20 cellular contexts compared by ENCODE assay signal in the genomic region with DNA sequence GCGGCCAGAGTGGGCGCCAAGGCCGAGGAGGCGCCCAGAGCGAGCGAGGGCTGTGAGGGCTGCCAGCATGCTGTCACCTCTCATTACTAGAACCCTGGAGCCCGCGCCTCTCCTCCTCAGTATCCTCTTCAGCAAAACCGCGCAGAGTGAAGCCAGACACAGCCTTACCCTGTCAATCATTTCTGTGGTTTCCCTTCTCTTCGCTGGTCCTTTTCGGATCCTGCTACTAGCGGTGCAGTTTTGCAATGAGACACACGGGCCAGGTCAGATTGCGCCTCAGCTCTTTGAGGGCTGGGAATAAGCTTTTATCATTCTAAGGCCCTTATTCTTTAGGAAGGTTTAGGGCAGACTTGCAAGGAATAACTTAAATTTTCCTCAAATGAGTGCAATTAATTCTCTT. TPM values are rescaled to one million over a fixed set of nuclear protein-coding genes. Genes with fewer than 3 reads are reported as not detected.
DNase-seq lines count a peak whose midpoint lies in the region; ATAC-seq and TF ChIP-seq lines count a peak whose summit lies in the region.
"Had no signal": no experiment of that assay in that cellular context is flagged by ENCODE, and none has a peak within 500 bp of the region (broad histone marks: within the 10 kb centered on the region; RNA-seq: fewer than 3 reads in every experiment).

No MANE protein-coding gene starts in this region.

- H3K27me3 ChIP-seq in MM.1S (replicated peaks; ENCODE audit: insufficient read depth, low read length): no peaks in the 10 kb centered on the region
- H3K27me3 ChIP-seq: SJSA1 had no signal

- H3K36me3 Mint-ChIP-seq in activated naive CD8-positive, alpha-beta T cell treated with anti-CD3 and anti-CD28 coated beads, Interleukin-2, amount 10 ng/mL, durations not matched to agents 7 days and 5 days: no peaks in the 10 kb centered on the region
- H3K36me3 Mint-ChIP-seq in activated naive CD8-positive, alpha-beta T cell treated with anti-CD3 and anti-CD28 coated beads for 36 hours: no peaks in the 10 kb centered on the region
- H3K36me3 Mint-ChIP-seq in stimulated activated effector memory CD8-positive, alpha-beta T cell treated with anti-CD3 and anti-CD28 coated beads, Interleukin-12 subunit alpha, Interleukin-12 subunit beta, amount 100 ng/mL, for 72 hours: no peaks in the 10 kb centered on the region
- H3K36me3 Mint-ChIP-seq: CD14-positive monocyte, T-cell had no signal

- TF ChIP-seq CTCF in MM.1S (IDR thresholded peaks at IDR 0.05; ENCODE audit: low read length) (0 out of 2 replicates have a peak, but pooled peaks have one; percentile 9), mucosa of descending colon (IDR thresholded peaks at IDR 0.05) (no peak)

- H3K4me3 ChIP-seq in MM.1S (ENCODE audit: low read length) (no peak overlapping the region), mucosa of descending colon (no peak overlapping the region)
- H3K4me3 ChIP-seq: A549, PC-9, SJSA1 had no signal

- intact Hi-C loops in mucosa of descending colon (cut with DNase I, micrococcal nuclease): no loop called here

- H3K9me2 ChIP-seq in MM.1S (replicated peaks; ENCODE audit: insufficient read depth, low read length): no peaks in the 10 kb centered on the region

- H3K79me2 ChIP-seq in MM.1S (ENCODE audit: low read length): no peaks in the 10 kb centered on the region

- peak overlapping the region; percentile 3; the same call in 1 of the 2 replicates for H3K4me2 ChIP-seq in MM.1S (ENCODE audit: low read depth, low read length)
- H3K4me2 ChIP-seq: A549, PC-9 had no signal

- H3K9me3 Mint-ChIP-seq in activated naive CD8-positive, alpha-beta T cell treated with anti-CD3 and anti-CD28 coated beads, Interleukin-2, amount 10 ng/mL, durations not matched to agents 7 days and 5 days: no peaks in the 10 kb centered on the region
- no peaks in the 10 kb centered on the region for H3K9me3 Mint-ChIP-seq in activated naive CD8-positive, alpha-beta T cell treated with anti-CD3 and anti-CD28 coated beads for 36 hours
- H3K9me3 Mint-ChIP-seq in stimulated activated effector memory CD8-positive, alpha-beta T cell treated with anti-CD3 and anti-CD28 coated beads, Interleukin-12 subunit alpha, Interleukin-12 subunit beta, amount 100 ng/mL, for 72 hours: no peaks in the 10 kb centered on the region
- H3K9me3 Mint-ChIP-seq: T-cell had no signal

- H3K4me1 ChIP-seq in MM.1S (ENCODE audit: low read length) (peaks cover 9% of the 10 kb centered on the region; the same call in 1 of the 2 replicates), mucosa of descending colon (ENCODE audit: low read depth) (no peaks in the 10 kb centered on the region)
- H3K4me1 ChIP-seq: A549, SJSA1 had no signal

- H3K27ac Mint-ChIP-seq in activated naive CD8-positive, alpha-beta T cell treated with anti-CD3 and anti-CD28 coated beads, Interleukin-2, amount 10 ng/mL, durations not matched to agents 7 days and 5 days: no peak overlapping the region
- no peak overlapping the region for H3K27ac Mint-ChIP-seq in activated naive CD8-positive, alpha-beta T cell treated with anti-CD3 and anti-CD28 coated beads for 36 hours
- no peak overlapping the region for H3K27ac Mint-ChIP-seq in stimulated activated effector memory CD8-positive, alpha-beta T cell treated with anti-CD3 and anti-CD28 coated beads, Interleukin-12 subunit alpha, Interleukin-12 subunit beta, amount 100 ng/mL, for 72 hours
- H3K27ac Mint-ChIP-seq: CD14-positive monocyte, T-cell had no signal

- H3K9me3 ChIP-seq in MM.1S (replicated peaks; ENCODE audit: insufficient read depth, low read length): no peaks in the 10 kb centered on the region
- H3K9me3 ChIP-seq in mucosa of descending colon: no peaks in the 10 kb centered on the region
- H3K9me3 ChIP-seq: A549, SJSA1 had no signal

- peak; percentile 61 for ATAC-seq in activated naive CD8-positive, alpha-beta T cell treated with anti-CD3 and anti-CD28 coated beads, Interleukin-2, amount 10 ng/mL, durations not matched to agents 7 days and 5 days (ENCODE audit: low read depth)
- ATAC-seq in stimulated activated effector memory CD8-positive, alpha-beta T cell treated with anti-CD3 and anti-CD28 coated beads, Interleukin-12 subunit alpha, Interleukin-12 subunit beta, amount 100 ng/mL, for 72 hours: peak; percentile 48
- no peak for ATAC-seq in mucosa of descending colon
- no peak for ATAC-seq in HG02885 (IDR thresholded peaks at IDR 0.05; ENCODE audit: poor library complexity, unreplicated experiment)
- ATAC-seq: A549, T-cell had no signal

- H3K4me1 Mint-ChIP-seq in activated naive CD8-positive, alpha-beta T cell treated with anti-CD3 and anti-CD28 coated beads, Interleukin-2, amount 10 ng/mL, durations not matched to agents 7 days and 5 days: no peaks in the 10 kb centered on the region
- H3K4me1 Mint-ChIP-seq in activated naive CD8-positive, alpha-beta T cell treated with anti-CD3 and anti-CD28 coated beads for 36 hours: no peaks in the 10 kb centered on the region
- H3K4me1 Mint-ChIP-seq in stimulated activated effector memory CD8-positive, alpha-beta T cell treated with anti-CD3 and anti-CD28 coated beads, Interleukin-12 subunit alpha, Interleukin-12 subunit beta, amount 100 ng/mL, for 72 hours: no peaks in the 10 kb centered on the region
- H3K4me1 Mint-ChIP-seq: CD14-positive monocyte, T-cell had no signal

- no peak overlapping the region for H3K4me3 Mint-ChIP-seq in activated naive CD8-positive, alpha-beta T cell treated with anti-CD3 and anti-CD28 coated beads, Interleukin-2, amount 10 ng/mL, durations not matched to agents 7 days and 5 days
- H3K4me3 Mint-ChIP-seq in activated naive CD8-positive, alpha-beta T cell treated with anti-CD3 and anti-CD28 coated beads for 36 hours: no peak overlapping the region
- no peak overlapping the region for H3K4me3 Mint-ChIP-seq in stimulated activated effector memory CD8-positive, alpha-beta T cell treated with anti-CD3 and anti-CD28 coated beads, Interleukin-12 subunit alpha, Interleukin-12 subunit beta, amount 100 ng/mL, for 72 hours
- H3K4me3 Mint-ChIP-seq: CD14-positive monocyte, T-cell had no signal

- no peak overlapping the region for H3K27ac ChIP-seq in MM.1S (ENCODE audit: low read length)
- H3K27ac ChIP-seq: A549, PC-9, SJSA1 had no signal

- no peaks in the 10 kb centered on the region for H3F3A ChIP-seq in MM.1S (ENCODE audit: insufficient read depth, low read length)

- H3K27me3 Mint-ChIP-seq in activated naive CD8-positive, alpha-beta T cell treated with anti-CD3 and anti-CD28 coated beads, Interleukin-2, amount 10 ng/mL, durations not matched to agents 7 days and 5 days: peaks cover 10% of the 10 kb centered on the region
- H3K27me3 Mint-ChIP-seq in activated naive CD8-positive, alpha-beta T cell treated with anti-CD3 and anti-CD28 coated beads for 36 hours: peaks cover 20% of the 10 kb centered on the region

- H3K36me3 ChIP-seq in MM.1S (replicated peaks; ENCODE audit: insufficient read depth, low read length) (no peaks in the 10 kb centered on the region), mucosa of descending colon (ENCODE audit: low read depth) (no peaks in the 10 kb centered on the region)
- H3K36me3 ChIP-seq: SJSA1 had no signal

- H4K20me1 ChIP-seq in MM.1S (ENCODE audit: insufficient read depth, low read length): no peaks in the 10 kb centered on the region

- H2AFZ ChIP-seq in MM.1S (ENCODE audit: low read length): no peak overlapping the region
- H2AFZ ChIP-seq: PC-9 had no signal

- POLR2A ChIA-PET in activated naive CD8-positive, alpha-beta T cell treated with anti-CD3 and anti-CD28 coated beads, Interleukin-2, amount 10 ng/mL, durations not matched to agents 7 days and 5 days (lab: Charles Lee): no interaction called here

- no peak overlapping the region for H3K9ac ChIP-seq in MM.1S (ENCODE audit: low read length)

- DNase-seq in activated naive CD8-positive, alpha-beta T cell treated with anti-CD3 and anti-CD28 coated beads, Interleukin-2, amount 10 ng/mL, durations not matched to agents 7 days and 5 days: no peak
- no peak for DNase-seq in activated naive CD8-positive, alpha-beta T cell treated with anti-CD3 and anti-CD28 coated beads for 36 hours
- DNase-seq in MM.1S: peak; percentile 86
- DNase-seq in RPMI8226: peak; percentile 59
- no peak for DNase-seq in stimulated activated effector memory CD8-positive, alpha-beta T cell treated with anti-CD3 and anti-CD28 coated beads, Interleukin-12 subunit alpha, Interleukin-12 subunit beta, amount 100 ng/mL, for 72 hours (ENCODE audit: low spot score in 2 of 2)
- DNase-seq in mucosa of descending colon: no peak
- DNase-seq in DMS 273 treated with DMSO at 0.1 percent for 48 hours (lab: John Stamatoyannopoulos, UW): no peak
- DNase-seq: H7; Karpas-422; NCI-H1436; NCI-H2081 treated with DMSO at 0.1 percent for 48 hours; NCI-H526 treated with DMSO at 0.1 percent for 48 hours; NK-92 treated with Interleukin-12 subunit alpha and Interleukin-12 subunit beta, amount 100 ng/mL, for 24 hours; PC-9; T-cell; T-helper 9 cell had no signal

RNA-seq across cellular contexts. Expression of gene FAM171A1, which starts 55.5 kb away (rescaled TPM):
- total RNA-seq in activated naive CD8-positive, alpha-beta T cell treated with anti-CD3 and anti-CD28 coated beads, Interleukin-2, amount 10 ng/mL, durations not matched to agents 7 days and 5 days: 1 to 10 TPM; 7.0 to 8.0 TPM
- 1 to 10 TPM; 5.6 to 7.0 TPM for total RNA-seq in activated naive CD8-positive, alpha-beta T cell treated with anti-CD3 and anti-CD28 coated beads for 36 hours
- total RNA-seq in mucosa of descending colon: 10 to 100 TPM; 33.7 to 60.7 (median 50.4) TPM

Comparison
In these comparisons a context has a peak if more than half of its experiments do, and no peak if none do; other contexts are left out.
1. ATAC-seq: peak in activated naive CD8-positive, alpha-beta T cell treated with anti-CD3 and anti-CD28 coated beads, Interleukin-2, amount 10 ng/mL, durations not matched to agents 7 days and 5 days (single experiment) and stimulated activated effector memory CD8-positive, alpha-beta T cell treated with anti-CD3 and anti-CD28 coated beads, Interleukin-12 subunit alpha, Interleukin-12 subunit beta, amount 100 ng/mL, for 72 hours (single experiment); none in mucosa of descending colon (single experiment) and HG02885 (single experiment).
2. DNase-seq: peak in MM.1S (single experiment) and RPMI8226 (single experiment); none in activated naive CD8-positive, alpha-beta T cell treated with anti-CD3 and anti-CD28 coated beads, Interleukin-2, amount 10 ng/mL, durations not matched to agents 7 days and 5 days (single experiment), activated naive CD8-positive, alpha-beta T cell treated with anti-CD3 and anti-CD28 coated beads for 36 hours (single experiment), stimulated activated effector memory CD8-positive, alpha-beta T cell treated with anti-CD3 and anti-CD28 coated beads, Interleukin-12 subunit alpha, Interleukin-12 subunit beta, amount 100 ng/mL, for 72 hours (0 of 2), mucosa of descending colon (0 of 3) and DMS 273 treated with DMSO at 0.1 percent for 48 hours (single experiment).